15 cellular contexts compared by ENCODE assay signal in genomic region chr20:49540696-49541435, GRCh38. TPM values are rescaled to one million over a fixed set of nuclear protein-coding genes. Genes with fewer than 3 reads are reported as not detected.
DNase-seq lines count a peak whose midpoint lies in the region; ATAC-seq, FAIRE-seq and TF ChIP-seq lines count a peak whose summit lies in the region.
"Had no signal": no experiment of that assay in that cellular context is flagged by ENCODE, and none has a peak within 500 bp of the region (broad histone marks: within the 10 kb centered on the region; RNA-seq: fewer than 3 reads in every experiment).

No MANE protein-coding gene starts in this region.

- peak overlapping the region in 3 of 11 experiments; percentile 9 to 36 (median 23); a peak in 4 of 22 replicates for H3K27ac ChIP-seq in BLaER1 treated with 17β-estradiol and CSF1 and Interleukin-3, amounts not matched to agents 10 nM and 100 nM
- H3K27ac ChIP-seq in neural progenitor cell (peak overlapping the region; percentile 53), tibial artery (peak overlapping the region; percentile 68 to 99)
- H3K27ac ChIP-seq: PC-9, SK-N-MC had no signal

- no peak for TF ChIP-seq CTCF in neural progenitor cell (IDR thresholded peaks at IDR 0.05)
- no peak for TF ChIP-seq CTCF in tibial artery (IDR thresholded peaks at IDR 0.05)

- peaks cover 2% of the 10 kb centered on the region for H3K27me3 Mint-ChIP-seq in neural progenitor cell (ENCODE audit: insufficient read depth, low read depth)

- H3K9me3 ChIP-seq in BLaER1 treated with 17β-estradiol and CSF1 and Interleukin-3, amounts not matched to agents 10 nM and 100 nM (replicated peaks in 1 of 11) = peaks cover 13 to 24% (median 20%) of the 10 kb centered on the region in 11 experiments
- H3K9me3 ChIP-seq in neural progenitor cell (ENCODE audit: low read depth) = no peaks in the 10 kb centered on the region
- no peaks in the 10 kb centered on the region for H3K9me3 ChIP-seq in tibial artery

- peak overlapping the region in 4 of 11 experiments; percentile 9 to 31 (median 23); a peak in 3 of 22 replicates for H3K9ac ChIP-seq in BLaER1 treated with 17β-estradiol and CSF1 and Interleukin-3, amounts not matched to agents 10 nM and 100 nM
- H3K9ac ChIP-seq in neural progenitor cell = no peak overlapping the region

- H3K4me3 Mint-ChIP-seq in neural progenitor cell = no peak overlapping the region
- H3K4me3 Mint-ChIP-seq: CD4-positive, alpha-beta memory T cell had no signal

- peaks cover 3% of the 10 kb centered on the region for H3K4me1 Mint-ChIP-seq in neural progenitor cell

- ATAC-seq in HG02885 (IDR thresholded peaks at IDR 0.05; ENCODE audit: poor library complexity, unreplicated experiment) (no peak), GM21447 (IDR thresholded peaks at IDR 0.05; ENCODE audit: unreplicated experiment) (no peak)

- peaks cover 0 to 43% (median 20%) of the 10 kb centered on the region in 10 experiments; a peak in 16 of 20 replicates for H3K4me1 ChIP-seq in BLaER1 treated with 17β-estradiol and CSF1 and Interleukin-3, amounts not matched to agents 10 nM and 100 nM
- H3K4me1 ChIP-seq in neural progenitor cell (no peaks in the 10 kb centered on the region), tibial artery (peaks cover 0 to 33% (median 10%) of the 10 kb centered on the region in 4 donors)

- peaks cover 14% of the 10 kb centered on the region for H3F3A ChIP-seq in neural progenitor cell (ENCODE audit: low read depth)

- H4K20me1 ChIP-seq in BLaER1 treated with 17β-estradiol and CSF1 and Interleukin-3, amounts not matched to agents 10 nM and 100 nM = no peaks in the 10 kb centered on the region
- no peaks in the 10 kb centered on the region for H4K20me1 ChIP-seq in neural progenitor cell (ENCODE audit: low read depth)

- peaks cover 31% of the 10 kb centered on the region for H3K36me3 Mint-ChIP-seq in neural progenitor cell

- no peak overlapping the region for H2AFZ ChIP-seq in neural progenitor cell (replicated peaks)
- H2AFZ ChIP-seq: PC-9 had no signal

- H3K27ac Mint-ChIP-seq in neural progenitor cell = no peak overlapping the region
- H3K27ac Mint-ChIP-seq: CD4-positive, alpha-beta memory T cell had no signal

- no peak overlapping the region for H3K4me3 ChIP-seq in BLaER1 treated with 17β-estradiol and CSF1 and Interleukin-3, amounts not matched to agents 10 nM and 100 nM
- no peak overlapping the region for H3K4me3 ChIP-seq in neural progenitor cell
- no peak overlapping the region for H3K4me3 ChIP-seq in tibial artery
- H3K4me3 ChIP-seq: PC-9, SK-N-MC had no signal

- peaks cover 12% of the 10 kb centered on the region for H3K9me3 Mint-ChIP-seq in neural progenitor cell

- intact Hi-C loops in tibial artery (cut with DNase I; ENCODE audit: low total_unique reads) = loop anchor here (1.0 to 10.0 kb wide), 3 partner anchors 66 to 374 kb away; partner anchors contain the start of gene SPATA2

- peak; percentile 20 for FAIRE-seq in HTR-8/SVneo (lab: Jason Lieb, UNC)
- FAIRE-seq: G401.6, GM12892 had no signal

- H3K4me2 ChIP-seq in BLaER1 treated with 17β-estradiol and CSF1 and Interleukin-3, amounts not matched to agents 10 nM and 100 nM = peak overlapping the region in 9 of 11 experiments; percentile 8 to 52 (median 29); a peak in 13 of 22 replicates
- no peak overlapping the region for H3K4me2 ChIP-seq in neural progenitor cell
- H3K4me2 ChIP-seq: PC-9 had no signal

- H3K36me3 ChIP-seq in BLaER1 treated with 17β-estradiol and CSF1 and Interleukin-3, amounts not matched to agents 10 nM and 100 nM = peaks cover 0 to 16% (median 0%) of the 10 kb centered on the region in 11 experiments; a peak in 5 of 22 replicates
- H3K36me3 ChIP-seq in neural progenitor cell (peaks cover 6% of the 10 kb centered on the region), tibial artery (peaks cover 66 to 90% (median 77%) of the 10 kb centered on the region in 3 donors)

- H3K79me2 ChIP-seq in neural progenitor cell (ENCODE audit: low read depth) = no peaks in the 10 kb centered on the region

- peaks cover 0 to 14% (median 0%) of the 10 kb centered on the region in 11 experiments; a peak in 2 of 22 replicates for H3K27me3 ChIP-seq in BLaER1 treated with 17β-estradiol and CSF1 and Interleukin-3, amounts not matched to agents 10 nM and 100 nM
- H3K27me3 ChIP-seq in neural progenitor cell = no peaks in the 10 kb centered on the region
- H3K27me3 ChIP-seq in tibial artery = no peaks in the 10 kb centered on the region

- DNase-seq in HTR-8/SVneo (ENCODE audit: insufficient read length, low spot score) (no peak), neural progenitor cell (ENCODE audit: low spot score) (peak; percentile 31), tibial artery (no peak), DMS153 treated with DMSO at 0.1 percent for 48 hours (lab: John Stamatoyannopoulos, UW; ENCODE audit: unreplicated experiment) (no peak)
- DNase-seq: NCI-H2081 treated with DMSO at 0.1 percent for 48 hours had no signal

RNA-seq across cellular contexts. Expression of gene PTGIS, which starts 27.1 kb away (rescaled TPM):
- 31.3 and 35.6 TPM in 2 replicates for total RNA-seq in neural progenitor cell (ENCODE audit: low replicate concordance)
- total RNA-seq: CD4-positive, alpha-beta memory T cell; H4 had no signal

RNA-seq across cellular contexts. Expression of gene KCNB1, which starts 58.4 kb away (rescaled TPM):
- total RNA-seq in neural progenitor cell (ENCODE audit: low replicate concordance) = 0.97 and 1.0 TPM in 2 replicates
- total RNA-seq: CD4-positive, alpha-beta memory T cell; M059J had no signal
